1 cellular context compared by ENCODE assay signal in genomic region chr18:64380117-64380516, GRCh38.
TF ChIP-seq lines count a peak whose summit lies in the region.

No MANE protein-coding gene starts in this region.

TF ChIP-seq in GM23338, 12 proteins besides CTCF, POLR2A, EP300 and RAD21 (continued from another document):
- TF ChIP-seq REST (IDR thresholded peaks at IDR 0.05; ENCODE audit: unreplicated experiment): no peak
- no peak for TF ChIP-seq ZNF114 (CRISPR knock-in tag; IDR thresholded peaks at IDR 0.05)
- TF ChIP-seq ZNF331 (CRISPR knock-in tag; IDR thresholded peaks at IDR 0.05; ENCODE audit: low read depth): no peak
- no peak for TF ChIP-seq NANOG (IDR thresholded peaks at IDR 0.05; ENCODE audit: borderline replicate concordance)
